Comparison of ENCODE assay signal across 9 cellular contexts in the genomic region with DNA sequence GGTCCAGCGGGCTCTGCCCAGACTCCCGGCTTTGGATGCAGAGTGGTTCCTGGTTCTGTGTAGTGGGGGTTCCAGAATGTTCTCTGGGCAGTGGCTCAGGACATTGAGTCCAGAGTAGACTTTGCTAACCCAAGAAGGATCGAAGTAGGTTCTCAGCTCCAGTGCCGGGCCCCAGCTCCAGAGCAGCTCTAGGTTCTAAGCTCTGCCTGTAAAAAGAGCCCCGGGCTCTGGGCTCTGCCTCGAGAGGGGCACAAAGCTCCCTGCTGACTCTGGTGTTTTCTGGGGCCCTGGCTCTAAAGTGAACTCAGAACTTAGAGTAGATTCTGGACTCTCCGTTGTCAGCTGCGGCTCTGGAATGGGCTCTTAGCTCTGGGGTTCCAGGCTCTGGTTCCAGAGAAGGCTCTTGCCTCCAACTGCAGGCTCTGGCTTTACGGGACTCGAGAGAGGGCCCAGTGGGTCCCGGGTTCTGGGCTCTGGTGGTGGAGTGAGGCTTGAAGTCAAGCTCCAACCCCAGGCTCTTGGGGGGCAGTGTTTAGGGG. TPM values are rescaled to one million over a fixed set of nuclear protein-coding genes. Genes with fewer than 3 reads are reported as not detected.
DNase-seq lines count a peak whose midpoint lies in the region; ATAC-seq and TF ChIP-seq lines count a peak whose summit lies in the region.
"Had no signal": no experiment of that assay in that cellular context is flagged by ENCODE, and none has a peak within 500 bp of the region (broad histone marks: within the 10 kb centered on the region; RNA-seq: fewer than 3 reads in every experiment).

No MANE protein-coding gene starts in this region.

- H3K36me3 ChIP-seq in HUES64 (ENCODE audit: insufficient read depth, low read length) (peaks cover 22% of the 10 kb centered on the region), adrenal gland (replicated peaks in 1 of 2) (peaks cover 0 to 18% of the 10 kb centered on the region in 2 donors)
- H3K36me3 ChIP-seq in naive thymus-derived CD4-positive, alpha-beta T cell (ENCODE audit: control insufficient read depth in 2 of 3, insufficient read depth in 3 of 3, low read length in 3 of 3): peaks cover 0 to 24% (median 6%) of the 10 kb centered on the region in 3 experiments

- intact Hi-C loops in naive thymus-derived CD4-positive, alpha-beta T cell (cut with micrococcal nuclease): loop anchor here (1.0 to 10.0 kb wide), 13 partner anchors 9 to 1586 kb away; a partner anchor contains a TSS
- intact Hi-C loops in adrenal gland (cut with DNase I): loop anchor here (2.0 to 10.0 kb wide), 3 partner anchors 79 to 521 kb away; no protein-coding TSS in a partner anchor

- no peaks in the 10 kb centered on the region for H3K9me3 ChIP-seq in HUES64 (ENCODE audit: insufficient read depth, low read depth, low read length)
- H3K9me3 ChIP-seq in naive thymus-derived CD4-positive, alpha-beta T cell (ENCODE audit: control insufficient read depth in 2 of 3, low read length in 3 of 3): no peaks in the 10 kb centered on the region
- no peaks in the 10 kb centered on the region for H3K9me3 ChIP-seq in adrenal gland (replicated peaks in 1 of 3)

- TF ChIP-seq CTCF in AG04449 (IDR thresholded peaks at IDR 0.05; ENCODE audit: insufficient read depth, low read length, missing control alignments) (no peak), adrenal gland (IDR thresholded peaks at IDR 0.05) (no peak)

- H3K4me3 ChIP-seq in AG04449 (ENCODE audit: low read depth, low read length): peak overlapping the region; percentile 60; the same call in 1 of the 2 replicates
- peak overlapping the region; percentile 57 for H3K4me3 ChIP-seq in HUES64 (ENCODE audit: low read length)
- no peak overlapping the region for H3K4me3 ChIP-seq in naive thymus-derived CD4-positive, alpha-beta T cell (ENCODE audit: low read length)
- H3K4me3 ChIP-seq in adrenal gland: peak overlapping the region in 1 of 4 donors; percentile 36

- H3K27ac ChIP-seq in HUES64 (ENCODE audit: low read depth, low read length): no peak overlapping the region
- peak overlapping the region; percentile 54 for H3K27ac ChIP-seq in cingulate gyrus (ENCODE audit: low read depth, low read length)
- H3K27ac ChIP-seq in naive thymus-derived CD4-positive, alpha-beta T cell (ENCODE audit: low read depth, low read length): peak overlapping the region; percentile 46
- H3K27ac ChIP-seq in adrenal gland: no peak overlapping the region

- POLR2A ChIA-PET in AG04449 (lab: Yijun Ruan, JAX): interaction anchor here (1.2 to 1.6 kb wide), 3 partner anchors 9 to 81 kb away, joined by 6 to 12 read pairs (median 7); a partner anchor contains a TSS
- POLR2A ChIA-PET in naive thymus-derived CD4-positive, alpha-beta T cell (lab: Charles Lee): interaction anchor here (0.6 to 2.9 kb wide), 4 partner anchors 8 to 392 kb away, joined by 3 to 14 read pairs (median 6); a partner anchor contains a TSS

- H3K9ac ChIP-seq in HUES64 (ENCODE audit: low read depth, low read length): peak overlapping the region; percentile 50; the same call in 1 of the 2 replicates

- H3K27ac Mint-ChIP-seq in naive thymus-derived CD4-positive, alpha-beta T cell: no peak overlapping the region

- H3K27me3 Mint-ChIP-seq in naive thymus-derived CD4-positive, alpha-beta T cell: peaks cover 5 to 11% (median 9%) of the 10 kb centered on the region in 5 donors

- ATAC-seq in naive thymus-derived CD4-positive, alpha-beta T cell: no peak

- H3K27me3 ChIP-seq in HUES64 (ENCODE audit: insufficient read depth, low read length) (no peaks in the 10 kb centered on the region), adrenal gland (no peaks in the 10 kb centered on the region)
- no peaks in the 10 kb centered on the region for H3K27me3 ChIP-seq in naive thymus-derived CD4-positive, alpha-beta T cell (ENCODE audit: control insufficient read depth in 2 of 2, insufficient read depth in 2 of 2, low read length in 2 of 2)

- no peaks in the 10 kb centered on the region for H3K9me3 Mint-ChIP-seq in naive thymus-derived CD4-positive, alpha-beta T cell

- DNase-seq in AG04449 (ENCODE audit: low read depth, low spot score): no peak
- no peak for DNase-seq in naive thymus-derived CD4-positive, alpha-beta T cell
- no peak for DNase-seq in germinal center (ENCODE audit: low spot score)
- no peak for DNase-seq in UCSD-AML1 (lab: John Stamatoyannopoulos, UW; ENCODE audit: unreplicated experiment)
- no peak for DNase-seq in adrenal gland
- no peak for DNase-seq in RPMI8226

- H3K4me3 Mint-ChIP-seq in naive thymus-derived CD4-positive, alpha-beta T cell: peak overlapping the region in 9 of 10 donors; percentile 54 to 75 (median 67)

- no peak for TF ChIP-seq POLR2A in adrenal gland (IDR thresholded peaks at IDR 0.05)

- H3K4me1 ChIP-seq in HUES64 (ENCODE audit: insufficient read depth, low read length) (no peaks in the 10 kb centered on the region), adrenal gland (replicated peaks in 1 of 2) (peaks cover 4 to 14% of the 10 kb centered on the region in 2 donors)
- H3K4me1 ChIP-seq in naive thymus-derived CD4-positive, alpha-beta T cell (ENCODE audit: control insufficient read depth in 2 of 2, insufficient read depth in 2 of 2, low read length in 2 of 2): peaks cover 8% of the 10 kb centered on the region in 2 donors

- 77% methylated on average over 11 of the region's 11 CpGs for whole genome bisulfite sequencing in HUES64
- 72 to 81% (median 74%) methylated on average over 7 to 11 of the region's 11 CpGs for WGBS in adrenal gland, 4 donors

- H3K36me3 Mint-ChIP-seq in naive thymus-derived CD4-positive, alpha-beta T cell: peaks cover 0 to 9% (median 0%) of the 10 kb centered on the region in 5 donors

- H3K4me1 Mint-ChIP-seq in naive thymus-derived CD4-positive, alpha-beta T cell: peaks cover 4 to 18% (median 6%) of the 10 kb centered on the region in 7 donors

- CTCF ChIA-PET in AG04449 (lab: Yijun Ruan, JAX): interaction anchor here (0.6 to 42.1 kb wide), 33 partner anchors 8 to 537 kb away, joined by 3 to 2098 read pairs (median 6); a partner anchor contains a TSS
- CTCF ChIA-PET in naive thymus-derived CD4-positive, alpha-beta T cell (lab: Charles Lee): interaction anchor here (0.8 to 5.4 kb wide), 9 partner anchors 16 to 237 kb away, joined by 3 to 66 read pairs (median 3); a partner anchor contains a TSS

RNA-seq across cellular contexts. Expression of a gene that starts 0.4 kb away (rescaled TPM):
- polyA plus RNA-seq in HUES64 (2013, experiment 1 of 2): not detected
- not detected for polyA plus RNA-seq in HUES64 (2013, experiment 2 of 2)
- total RNA-seq in naive thymus-derived CD4-positive, alpha-beta T cell: not detected
- polyA plus RNA-seq in naive thymus-derived CD4-positive, alpha-beta T cell: not detected
- not detected for total RNA-seq in adrenal gland
- polyA plus RNA-seq in adrenal gland: under 1 TPM in 1 of 3 donors, not detected in 2; 0.16 TPM
- total RNA-seq: myocyte had no signal

RNA-seq across cellular contexts. Expression of a gene that starts 8.1 kb away (rescaled TPM):
- polyA plus RNA-seq in HUES64 (2013, experiment 1 of 2): 2,082 TPM
- polyA plus RNA-seq in HUES64 (2013, experiment 2 of 2): 2,092 TPM
- 1,000 to 10,000 TPM; 1,415 to 1,987 (median 1,778) TPM for total RNA-seq in naive thymus-derived CD4-positive, alpha-beta T cell
- polyA plus RNA-seq in naive thymus-derived CD4-positive, alpha-beta T cell: 1,000 to 10,000 TPM; 2,038 to 2,135 TPM
- 1,000 to 10,000 TPM in 7 of 8 donors, 100 to 1,000 TPM in 1; 884 to 1,836 (median 1,225) TPM for total RNA-seq in adrenal gland
- 1,000 to 10,000 TPM; 1,560 to 4,952 (median 4,757) TPM for polyA plus RNA-seq in adrenal gland

RNA-seq across cellular contexts. Expression of a gene that starts 8.3 kb away (rescaled TPM):
- 57.9 TPM for polyA plus RNA-seq in HUES64 (2013, experiment 1 of 2)
- polyA plus RNA-seq in HUES64 (2013, experiment 2 of 2): 50.6 TPM
- 10 to 100 TPM; 20.0 to 66.1 (median 33.1) TPM for total RNA-seq in naive thymus-derived CD4-positive, alpha-beta T cell
- polyA plus RNA-seq in naive thymus-derived CD4-positive, alpha-beta T cell: 10 to 100 TPM; 36.3 to 49.2 TPM
- 10 to 100 TPM; 20.7 to 86.8 (median 37.6) TPM for total RNA-seq in adrenal gland
- polyA plus RNA-seq in adrenal gland: 10 to 100 TPM; 35.9 to 97.6 (median 38.4) TPM

Comparison
In these comparisons a context has a peak if more than half of its experiments do, and no peak if none do; other contexts are left out.
1. H3K27ac ChIP-seq: peak in cingulate gyrus (single experiment) and naive thymus-derived CD4-positive, alpha-beta T cell (single experiment); none in HUES64 (single experiment) and adrenal gland (0 of 5).